ENCODE assay signal across 26 cellular contexts in the genomic region with DNA sequence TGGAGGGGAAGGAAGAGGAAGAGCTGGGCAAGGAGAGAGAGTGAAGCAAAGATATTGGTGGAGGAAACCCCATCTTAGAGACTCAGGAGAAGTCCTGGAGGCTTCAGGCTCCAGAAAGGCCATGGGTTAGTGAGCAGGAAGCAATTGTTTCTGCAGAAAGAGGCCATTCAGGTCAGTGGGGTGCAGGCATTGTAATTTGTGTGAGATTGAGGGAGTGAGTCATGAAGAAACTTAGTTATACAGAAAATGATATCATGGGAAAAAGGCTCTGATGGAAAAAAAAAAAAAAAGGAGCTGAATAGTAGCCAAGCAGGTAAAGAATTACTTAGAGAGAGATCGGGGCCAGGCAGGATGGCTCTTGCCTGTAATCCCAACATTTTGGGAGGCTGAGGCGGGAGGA. TPM values are rescaled to one million over a fixed set of nuclear protein-coding genes. Genes with fewer than 3 reads are reported as not detected.
DNase-seq lines count a peak whose midpoint lies in the region; ATAC-seq and TF ChIP-seq lines count a peak whose summit lies in the region.
"Had no signal": no experiment of that assay in that cellular context is flagged by ENCODE, and none has a peak within 500 bp of the region (broad histone marks: within the 10 kb centered on the region; RNA-seq: fewer than 3 reads in every experiment).

No MANE protein-coding gene starts in this region.

- peaks cover 25% of the 10 kb centered on the region for H3K27me3 Mint-ChIP-seq in activated T-cell treated with anti-CD3 and anti-CD28 coated beads, Interleukin-2, amount 50 U/mL, for 72 hours (ENCODE audit: low read depth)

- H3K27ac Mint-ChIP-seq in activated T-cell treated with anti-CD3 and anti-CD28 coated beads, Interleukin-2, amount 50 U/mL, for 72 hours = no peak overlapping the region
- H3K27ac Mint-ChIP-seq: activated naive CD8-positive, alpha-beta T cell treated with anti-CD3 and anti-CD28 coated beads, Interleukin-2, amount 10 ng/mL, durations not matched to agents 7 days and 5 days; endodermal cell; T-helper 17 cell had no signal

- ATAC-seq in activated T-cell treated with anti-CD3 and anti-CD28 coated beads, Interleukin-2, amount 50 U/mL, for 72 hours (replicated peaks in 1 of 2) = no peak
- ATAC-seq in left lobe of liver = no peak
- ATAC-seq in GM21786 (IDR thresholded peaks at IDR 0.05; ENCODE audit: unreplicated experiment) = no peak
- ATAC-seq: HCT116, left ventricle myocardium superior, right lobe of liver, Right ventricle myocardium inferior, T-helper 17 cell had no signal

- DNase-seq in activated T-cell treated with anti-CD3 and anti-CD28 coated beads, Interleukin-2, amount 50 U/mL, for 72 hours = peak in 1 of 2 donors; percentile 19
- no peak for DNase-seq in activated T-cell treated with anti-CD3 and anti-CD28 coated beads, Interleukin-2, amount 50 U/mL, for 1 hour
- DNase-seq in EH (ENCODE audit: low read depth) (peak; percentile 44), left lobe of liver (ENCODE audit: low spot score) (peak; percentile 14)
- no peak for DNase-seq in activated naive CD4-positive, alpha-beta T cell treated with anti-CD3 and anti-CD28 coated beads, Interleukin-2, amount 50 U/mL, for 16 hours
- DNase-seq: activated effector memory CD4-positive, alpha-beta T cell treated with Interleukin-2 at 50 U/mL for 16 hours; activated naive CD8-positive, alpha-beta T cell treated with anti-CD3 and anti-CD28 coated beads, Interleukin-2, amount 10 ng/mL, durations not matched to agents 7 days and 5 days; central memory CD4-positive, alpha-beta T cell; cortex of kidney; DMS53; endodermal cell; head of caudate nucleus; islet precursor cell; left ventricle myocardium superior; NCI-H1436 treated with DMSO at 0.1 percent for 48 hours; NCI-H2081 treated with DMSO at 0.1 percent for 48 hours; NCI-H226; NCI-H69; right lobe of liver; spleen; T-helper 17 cell; transverse colon had no signal

- TF ChIP-seq RAD21 in Ishikawa (IDR thresholded peaks at IDR 0.05; ENCODE audit: low read depth) = no peak

- TF ChIP-seq EP300 in Ishikawa (IDR thresholded peaks at IDR 0.05; ENCODE audit: borderline replicate concordance) = peak; percentile 11; the same call in 1 of the 2 replicates

- H3K4me3 Mint-ChIP-seq in activated T-cell treated with anti-CD3 and anti-CD28 coated beads, Interleukin-2, amount 50 U/mL, for 72 hours = peak overlapping the region; percentile 15 to 27
- H3K4me3 Mint-ChIP-seq: activated naive CD8-positive, alpha-beta T cell treated with anti-CD3 and anti-CD28 coated beads, Interleukin-2, amount 10 ng/mL, durations not matched to agents 7 days and 5 days; endodermal cell; T-helper 17 cell had no signal

- no peaks in the 10 kb centered on the region for H3K9me3 Mint-ChIP-seq in activated T-cell treated with anti-CD3 and anti-CD28 coated beads, Interleukin-2, amount 50 U/mL, for 72 hours
- H3K9me3 Mint-ChIP-seq: activated naive CD8-positive, alpha-beta T cell treated with anti-CD3 and anti-CD28 coated beads, Interleukin-2, amount 10 ng/mL, durations not matched to agents 7 days and 5 days; endodermal cell had no signal

- H3K36me3 Mint-ChIP-seq in activated T-cell treated with anti-CD3 and anti-CD28 coated beads, Interleukin-2, amount 50 U/mL, for 72 hours (ENCODE audit: insufficient read depth in 2 of 2) = peaks cover 4 to 8% of the 10 kb centered on the region in 2 donors
- H3K36me3 Mint-ChIP-seq: activated naive CD8-positive, alpha-beta T cell treated with anti-CD3 and anti-CD28 coated beads, Interleukin-2, amount 10 ng/mL, durations not matched to agents 7 days and 5 days had no signal

- H3K4me1 Mint-ChIP-seq in activated T-cell treated with anti-CD3 and anti-CD28 coated beads, Interleukin-2, amount 50 U/mL, for 72 hours (ENCODE audit: low read depth) = peaks cover 58% of the 10 kb centered on the region

TF ChIP-seq in Ishikawa, 13 proteins besides CTCF, POLR2A, EP300 and RAD21:
- TF ChIP-seq CEBPB (IDR thresholded peaks at IDR 0.05) (no peak), TEAD4 (IDR thresholded peaks at IDR 0.05) (no peak), YY1 (IDR thresholded peaks at IDR 0.05; ENCODE audit: low read depth) (no peak), TCF12 (IDR thresholded peaks at IDR 0.05; ENCODE audit: low read depth) (no peak), TAF1 (IDR thresholded peaks at IDR 0.05; ENCODE audit: low read depth) (no peak), ZBTB7A (IDR thresholded peaks at IDR 0.05; ENCODE audit: low read depth) (no peak), CREB1 (IDR thresholded peaks at IDR 0.05; ENCODE audit: low read depth) (no peak), FOXM1 (IDR thresholded peaks at IDR 0.05; ENCODE audit: borderline replicate concordance, low read depth) (no peak), EGR1 (IDR thresholded peaks at IDR 0.05) (no peak), NFIC (IDR thresholded peaks at IDR 0.05) (no peak)
- TF ChIP-seq, protein P1, sequence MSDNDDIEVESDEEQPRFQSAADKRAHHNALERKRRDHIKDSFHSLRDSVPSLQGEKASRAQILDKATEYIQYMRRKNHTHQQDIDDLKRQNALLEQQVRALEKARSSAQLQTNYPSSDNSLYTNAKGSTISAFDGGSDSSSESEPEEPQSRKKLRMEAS (IDR thresholded peaks at IDR 0.05) = no peak
- TF ChIP-seq, protein P2, sequence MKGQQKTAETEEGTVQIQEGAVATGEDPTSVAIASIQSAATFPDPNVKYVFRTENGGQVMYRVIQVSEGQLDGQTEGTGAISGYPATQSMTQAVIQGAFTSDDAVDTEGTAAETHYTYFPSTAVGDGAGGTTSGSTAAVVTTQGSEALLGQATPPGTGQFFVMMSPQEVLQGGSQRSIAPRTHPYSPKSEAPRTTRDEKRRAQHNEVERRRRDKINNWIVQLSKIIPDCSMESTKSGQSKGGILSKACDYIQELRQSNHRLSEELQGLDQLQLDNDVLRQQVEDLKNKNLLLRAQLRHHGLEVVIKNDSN (IDR thresholded peaks at IDR 0.05) = no peak
- TF ChIP-seq, protein P3, sequence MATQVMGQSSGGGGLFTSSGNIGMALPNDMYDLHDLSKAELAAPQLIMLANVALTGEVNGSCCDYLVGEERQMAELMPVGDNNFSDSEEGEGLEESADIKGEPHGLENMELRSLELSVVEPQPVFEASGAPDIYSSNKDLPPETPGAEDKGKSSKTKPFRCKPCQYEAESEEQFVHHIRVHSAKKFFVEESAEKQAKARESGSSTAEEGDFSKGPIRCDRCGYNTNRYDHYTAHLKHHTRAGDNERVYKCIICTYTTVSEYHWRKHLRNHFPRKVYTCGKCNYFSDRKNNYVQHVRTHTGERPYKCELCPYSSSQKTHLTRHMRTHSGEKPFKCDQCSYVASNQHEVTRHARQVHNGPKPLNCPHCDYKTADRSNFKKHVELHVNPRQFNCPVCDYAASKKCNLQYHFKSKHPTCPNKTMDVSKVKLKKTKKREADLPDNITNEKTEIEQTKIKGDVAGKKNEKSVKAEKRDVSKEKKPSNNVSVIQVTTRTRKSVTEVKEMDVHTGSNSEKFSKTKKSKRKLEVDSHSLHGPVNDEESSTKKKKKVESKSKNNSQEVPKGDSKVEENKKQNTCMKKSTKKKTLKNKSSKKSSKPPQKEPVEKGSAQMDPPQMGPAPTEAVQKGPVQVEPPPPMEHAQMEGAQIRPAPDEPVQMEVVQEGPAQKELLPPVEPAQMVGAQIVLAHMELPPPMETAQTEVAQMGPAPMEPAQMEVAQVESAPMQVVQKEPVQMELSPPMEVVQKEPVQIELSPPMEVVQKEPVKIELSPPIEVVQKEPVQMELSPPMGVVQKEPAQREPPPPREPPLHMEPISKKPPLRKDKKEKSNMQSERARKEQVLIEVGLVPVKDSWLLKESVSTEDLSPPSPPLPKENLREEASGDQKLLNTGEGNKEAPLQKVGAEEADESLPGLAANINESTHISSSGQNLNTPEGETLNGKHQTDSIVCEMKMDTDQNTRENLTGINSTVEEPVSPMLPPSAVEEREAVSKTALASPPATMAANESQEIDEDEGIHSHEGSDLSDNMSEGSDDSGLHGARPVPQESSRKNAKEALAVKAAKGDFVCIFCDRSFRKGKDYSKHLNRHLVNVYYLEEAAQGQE (IDR thresholded peaks at IDR 0.05; ENCODE audit: low read depth) = no peak
TF ChIP-seq in Ishikawa: peak in this region for 0.

RNA-seq across cellular contexts. Expression of a gene that starts 4.0 kb away (rescaled TPM):
- 10 to 100 TPM; 12.7 to 18.3 TPM for total RNA-seq in activated T-cell treated with anti-CD3 and anti-CD28 coated beads, Interleukin-2, amount 50 U/mL, for 72 hours
- total RNA-seq in left lobe of liver = 0.53 TPM

Comparison
In these comparisons a context has a peak if more than half of its experiments do, and no peak if none do; other contexts are left out.
1. DNase-seq: peak in EH (single experiment) and left lobe of liver (single experiment); none in activated T-cell treated with anti-CD3 and anti-CD28 coated beads, Interleukin-2, amount 50 U/mL, for 1 hour (single experiment) and activated naive CD4-positive, alpha-beta T cell treated with anti-CD3 and anti-CD28 coated beads, Interleukin-2, amount 50 U/mL, for 16 hours (single experiment).